ENCODE assay signal across 8 cellular contexts in the genomic region with DNA sequence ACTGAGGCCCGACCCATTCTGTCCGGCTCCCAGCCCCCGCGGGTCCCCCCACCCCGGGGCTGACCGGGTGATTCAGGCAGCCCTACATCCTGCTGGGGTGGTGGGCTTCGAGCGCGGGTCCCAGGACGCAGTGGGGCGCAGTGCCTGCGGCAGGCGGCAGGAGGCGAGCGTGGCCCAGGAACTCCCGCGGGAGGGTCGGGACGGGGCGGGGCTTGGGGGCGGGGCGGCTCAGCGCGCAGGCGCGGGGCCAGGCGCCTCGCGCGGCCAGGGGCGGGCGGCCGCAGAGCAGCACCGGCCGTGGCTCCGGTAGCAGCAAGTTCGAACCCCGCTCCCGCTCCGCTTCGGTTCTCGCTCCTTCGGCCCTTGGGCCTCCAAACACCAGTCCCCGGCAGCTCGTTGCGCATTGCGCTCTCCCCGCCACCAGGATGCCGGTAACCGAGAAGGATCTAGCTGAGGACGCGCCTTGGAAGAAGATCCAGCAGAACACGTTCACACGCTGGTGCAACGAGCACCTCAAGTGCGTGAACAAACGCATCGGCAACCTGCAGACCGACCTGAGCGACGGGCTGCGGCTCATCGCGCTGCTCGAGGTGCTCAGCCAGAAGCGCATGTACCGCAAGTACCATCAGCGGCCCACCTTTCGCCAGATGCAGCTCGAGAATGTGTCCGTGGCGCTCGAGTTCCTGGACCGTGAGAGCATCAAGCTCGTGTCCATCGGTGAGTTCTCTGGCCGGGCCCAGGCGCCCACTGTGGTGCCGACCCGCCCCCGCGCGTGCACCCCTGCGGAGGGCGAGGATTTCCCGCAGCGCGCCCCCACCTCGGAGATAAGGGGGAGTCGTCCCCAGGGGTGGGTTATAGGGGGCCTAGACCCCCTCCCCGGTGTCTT. TPM values are rescaled to one million over a fixed set of nuclear protein-coding genes. Genes with fewer than 3 reads are reported as not detected.
DNase-seq lines count a peak whose midpoint lies in the region; ATAC-seq, FAIRE-seq and TF ChIP-seq lines count a peak whose summit lies in the region.

A gene with protein sequence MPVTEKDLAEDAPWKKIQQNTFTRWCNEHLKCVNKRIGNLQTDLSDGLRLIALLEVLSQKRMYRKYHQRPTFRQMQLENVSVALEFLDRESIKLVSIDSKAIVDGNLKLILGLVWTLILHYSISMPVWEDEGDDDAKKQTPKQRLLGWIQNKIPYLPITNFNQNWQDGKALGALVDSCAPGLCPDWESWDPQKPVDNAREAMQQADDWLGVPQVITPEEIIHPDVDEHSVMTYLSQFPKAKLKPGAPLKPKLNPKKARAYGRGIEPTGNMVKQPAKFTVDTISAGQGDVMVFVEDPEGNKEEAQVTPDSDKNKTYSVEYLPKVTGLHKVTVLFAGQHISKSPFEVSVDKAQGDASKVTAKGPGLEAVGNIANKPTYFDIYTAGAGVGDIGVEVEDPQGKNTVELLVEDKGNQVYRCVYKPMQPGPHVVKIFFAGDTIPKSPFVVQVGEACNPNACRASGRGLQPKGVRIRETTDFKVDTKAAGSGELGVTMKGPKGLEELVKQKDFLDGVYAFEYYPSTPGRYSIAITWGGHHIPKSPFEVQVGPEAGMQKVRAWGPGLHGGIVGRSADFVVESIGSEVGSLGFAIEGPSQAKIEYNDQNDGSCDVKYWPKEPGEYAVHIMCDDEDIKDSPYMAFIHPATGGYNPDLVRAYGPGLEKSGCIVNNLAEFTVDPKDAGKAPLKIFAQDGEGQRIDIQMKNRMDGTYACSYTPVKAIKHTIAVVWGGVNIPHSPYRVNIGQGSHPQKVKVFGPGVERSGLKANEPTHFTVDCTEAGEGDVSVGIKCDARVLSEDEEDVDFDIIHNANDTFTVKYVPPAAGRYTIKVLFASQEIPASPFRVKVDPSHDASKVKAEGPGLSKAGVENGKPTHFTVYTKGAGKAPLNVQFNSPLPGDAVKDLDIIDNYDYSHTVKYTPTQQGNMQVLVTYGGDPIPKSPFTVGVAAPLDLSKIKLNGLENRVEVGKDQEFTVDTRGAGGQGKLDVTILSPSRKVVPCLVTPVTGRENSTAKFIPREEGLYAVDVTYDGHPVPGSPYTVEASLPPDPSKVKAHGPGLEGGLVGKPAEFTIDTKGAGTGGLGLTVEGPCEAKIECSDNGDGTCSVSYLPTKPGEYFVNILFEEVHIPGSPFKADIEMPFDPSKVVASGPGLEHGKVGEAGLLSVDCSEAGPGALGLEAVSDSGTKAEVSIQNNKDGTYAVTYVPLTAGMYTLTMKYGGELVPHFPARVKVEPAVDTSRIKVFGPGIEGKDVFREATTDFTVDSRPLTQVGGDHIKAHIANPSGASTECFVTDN (N-terminal part only) (plus strand): TSS at position 283 of the 886 bp plus-strand sequence. CDS start 143 bp downstream, at position 426.

- no peaks in the 10 kb centered on the region for H3K9me3 Mint-ChIP-seq in CD4-positive, CD25-positive, alpha-beta regulatory T cell
- H3K9me3 Mint-ChIP-seq in activated naive CD8-positive, alpha-beta T cell (ENCODE audit: low read depth) = no peaks in the 10 kb centered on the region

- peaks cover 35% of the 10 kb centered on the region for H3K4me1 ChIP-seq in CD4-positive, CD25-positive, alpha-beta regulatory T cell (ENCODE audit: control insufficient read depth, insufficient read depth, low read length, poor library complexity, severe bottlenecking)
- H3K4me1 ChIP-seq in pancreas (peaks cover 7 to 17% (median 13%) of the 10 kb centered on the region in 3 donors), tibial artery (peaks cover 2 to 43% (median 30%) of the 10 kb centered on the region in 4 donors)

- peak; percentile 69 to 80 (median 77) for DNase-seq in CD4-positive, CD25-positive, alpha-beta regulatory T cell
- DNase-seq in HTR-8/SVneo (ENCODE audit: insufficient read length, low spot score) (peak; percentile 86), SKM-1 treated with dmso at 0.1 percent for 144 hours (lab: John Stamatoyannopoulos, UW; ENCODE audit: unreplicated experiment) (peak; percentile 82), head of caudate nucleus (peak; percentile 15 to 88 (median 74)), pancreas (peak; percentile 63 to 93 (median 85)), tibial artery (peak; percentile 44 to 85)

- peaks cover 8 to 44% (median 30%) of the 10 kb centered on the region in 4 donors for H3K4me1 Mint-ChIP-seq in CD4-positive, CD25-positive, alpha-beta regulatory T cell
- H3K4me1 Mint-ChIP-seq in activated naive CD8-positive, alpha-beta T cell (ENCODE audit: low read depth) = peaks cover 42% of the 10 kb centered on the region

- FAIRE-seq in HTR-8/SVneo (lab: Jason Lieb, UNC) (no peak), pancreas (lab: Jason Lieb, UNC) (no peak)

- ATAC-seq in CD4-positive, CD25-positive, alpha-beta regulatory T cell (ENCODE audit: low read depth in 2 of 2) = peak; percentile 78 to 84
- ATAC-seq in GM19351 (IDR thresholded peaks at IDR 0.05; ENCODE audit: unreplicated experiment) (peak; percentile 53), pancreas (peak; percentile 82 to 90 (median 88))

- H3K36me3 Mint-ChIP-seq in CD4-positive, CD25-positive, alpha-beta regulatory T cell = peaks cover 3% of the 10 kb centered on the region
- no peaks in the 10 kb centered on the region for H3K36me3 Mint-ChIP-seq in activated naive CD8-positive, alpha-beta T cell

- intact Hi-C loops in head of caudate nucleus (cut with DNase I) = loop anchor here (5.0 kb wide), 1 partner anchor 169 kb away; no protein-coding TSS in a partner anchor
- intact Hi-C loops in pancreas (cut with DNase I) = loop anchor here in 2 of 3 donors (5.0 kb wide), 2 partner anchors 114 to 164 kb away; no protein-coding TSS in a partner anchor
- intact Hi-C loops in tibial artery (cut with DNase I; ENCODE audit: low total_unique reads) = loop anchor here (5.0 kb wide), 1 partner anchor 141 kb away; no protein-coding TSS in a partner anchor

- peak within 1 kb of the TSS; percentile 70 to 96 (median 90) for H3K4me3 Mint-ChIP-seq in CD4-positive, CD25-positive, alpha-beta regulatory T cell
- H3K4me3 Mint-ChIP-seq in activated naive CD8-positive, alpha-beta T cell = peak within 1 kb of the TSS; percentile 93

- no peaks in the 10 kb centered on the region for H3K27me3 ChIP-seq in CD4-positive, CD25-positive, alpha-beta regulatory T cell (ENCODE audit: control insufficient read depth, insufficient read depth, low read length)
- H3K27me3 ChIP-seq in pancreas (no peaks in the 10 kb centered on the region), tibial artery (no peaks in the 10 kb centered on the region)

- peak within 1 kb of the TSS; percentile 52 for H3K27ac ChIP-seq in CD4-positive, CD25-positive, alpha-beta regulatory T cell (ENCODE audit: insufficient read depth, low read length, poor library complexity, severe bottlenecking)
- H3K27ac ChIP-seq in pancreas = peak within 1 kb of the TSS; percentile 53 to 84 (median 72)
- H3K27ac ChIP-seq in tibial artery = peak within 1 kb of the TSS; percentile 74 to 78

- H3K4me3 ChIP-seq in CD4-positive, CD25-positive, alpha-beta regulatory T cell (ENCODE audit: low read depth, low read length) = peak within 1 kb of the TSS; percentile 87
- H3K4me3 ChIP-seq in pancreas (peak within 1 kb of the TSS; percentile 82 to 93 (median 90)), tibial artery (peak within 1 kb of the TSS; percentile 87)

- H3K9me3 ChIP-seq in CD4-positive, CD25-positive, alpha-beta regulatory T cell (ENCODE audit: control insufficient read depth in 2 of 2, low read length in 2 of 2) = no peaks in the 10 kb centered on the region
- H3K9me3 ChIP-seq in pancreas (no peaks in the 10 kb centered on the region), tibial artery (no peaks in the 10 kb centered on the region)

- TF ChIP-seq CTCF in pancreas (IDR thresholded peaks at IDR 0.05) = peak; percentile 52 to 66 (median 62)
- TF ChIP-seq CTCF in tibial artery (IDR thresholded peaks at IDR 0.05) = peak; percentile 70 to 79

- 0 to 1% methylated on average over 67 to 91 of the region's 91 CpGs for WGBS in pancreas, 2 donors

- H3K36me3 ChIP-seq in CD4-positive, CD25-positive, alpha-beta regulatory T cell (ENCODE audit: control insufficient read depth, insufficient read depth, low read length) = no peaks in the 10 kb centered on the region
- H3K36me3 ChIP-seq in pancreas (no peaks in the 10 kb centered on the region), tibial artery (no peaks in the 10 kb centered on the region)

- H3K27ac Mint-ChIP-seq in CD4-positive, CD25-positive, alpha-beta regulatory T cell = peak within 1 kb of the TSS in 2 of 3 donors; percentile 93 to 94
- peak within 1 kb of the TSS; percentile 81 for H3K27ac Mint-ChIP-seq in activated naive CD8-positive, alpha-beta T cell

- peaks cover 4% of the 10 kb centered on the region for H3K27me3 Mint-ChIP-seq in CD4-positive, CD25-positive, alpha-beta regulatory T cell
- H3K27me3 Mint-ChIP-seq in activated naive CD8-positive, alpha-beta T cell = no peaks in the 10 kb centered on the region

RNA-seq across cellular contexts. Expression of the gene that starts here (rescaled TPM):
- 40.8 TPM for total RNA-seq in CD4-positive, CD25-positive, alpha-beta regulatory T cell
- polyA plus RNA-seq in CD4-positive, CD25-positive, alpha-beta regulatory T cell = 10 to 100 TPM in 2 of 4 donors, 1 to 10 TPM in 2; 8.9 to 14.9 (median 12.2) TPM
- total RNA-seq in pancreas = 100 to 1,000 TPM in 2 of 6 donors, 10 to 100 TPM in 4; 85.2 to 109 (median 98.3) TPM
- 100 to 1,000 TPM; 104 to 152 TPM for polyA plus RNA-seq in pancreas

Comparison
In these comparisons a context has a peak if more than half of its experiments do, and no peak if none do; other contexts are left out.
1. Peak in every context shown above with its lines: DNase-seq, ATAC-seq, H3K4me3 ChIP-seq and H3K27ac ChIP-seq.
2. RNA of the gene that starts here (polyA plus RNA-seq): 104 to 152 TPM in pancreas; 8.9 to 14.9 TPM in CD4-positive, CD25-positive, alpha-beta regulatory T cell; every median in the first group is over 4 times any median in the second.